ENCODE assay signal across 8 cellular contexts in genomic region chr10:110279062-110279986, GRCh38. TPM values are rescaled to one million over a fixed set of nuclear protein-coding genes. Genes with fewer than 3 reads are reported as not detected.
A peak's percentile ranks its signal among the peaks of the same experiment; 100 is the strongest.
DNase-seq lines count a peak whose midpoint lies in the region; ATAC-seq, FAIRE-seq and TF ChIP-seq lines count a peak whose summit lies in the region.

No MANE protein-coding gene starts in this region.

- intact Hi-C loops in left lung (cut with DNase I) = loop anchor here in 1 of 2 donors (5.0 to 10.0 kb wide), 2 partner anchors 55 to 142 kb away; no protein-coding TSS in a partner anchor

- ATAC-seq in GM18498 (IDR thresholded peaks at IDR 0.05; ENCODE audit: unreplicated experiment) (peak; percentile 63), left lung (peak; percentile 95)

- peak; percentile 51 to 64 for TF ChIP-seq CTCF in left lung (IDR thresholded peaks at IDR 0.05)

- peaks cover 0 to 13% of the 10 kb centered on the region in 2 donors for H3K4me1 ChIP-seq in left lung

- peaks cover 0 to 5% of the 10 kb centered on the region in 2 donors for H3K36me3 ChIP-seq in left lung

- FAIRE-seq in TTC549 (lab: Jason Lieb, UNC) = peak; percentile 96

- no peak overlapping the region for H3K4me3 ChIP-seq in left lung

- no peak overlapping the region for H3K27ac ChIP-seq in left lung

- H3K9me3 ChIP-seq in left lung = no peaks in the 10 kb centered on the region

- DNase-seq in AG20443 (ENCODE audit: low spot score) (peak; percentile 64), NCI-H1436 (lab: John Stamatoyannopoulos, UW) (peak; percentile 57), dermis blood vessel endothelial cell (peak; percentile 82), left lung (no peak), GOT3 (lab: John Stamatoyannopoulos, UW) (no peak)
- peak; percentile 3 for DNase-seq in stimulated activated naive CD4-positive, alpha-beta T cell treated with Interleukin-2 at 50 U/mL for 16 hours (lab: John Stamatoyannopoulos, UW)

- no peaks in the 10 kb centered on the region for H3K27me3 ChIP-seq in left lung

RNA-seq across cellular contexts. Expression of gene SMNDC1, which starts 25.4 kb away (rescaled TPM):
- total RNA-seq in dermis blood vessel endothelial cell (11.9 and 14.4 TPM in 2 replicates), left lung (10 to 100 TPM; 24.2 to 26.2 TPM)

Comparison
In these comparisons a context has a peak if more than half of its experiments do, and no peak if none do; other contexts are left out.
1. DNase-seq: peak in AG20443 (single experiment), NCI-H1436 (single experiment), dermis blood vessel endothelial cell (single experiment) and stimulated activated naive CD4-positive, alpha-beta T cell treated with Interleukin-2 at 50 U/mL for 16 hours (single experiment); none in left lung (0 of 2) and GOT3 (single experiment).